ENCODE assay signal across 8 cellular contexts in the genomic region with DNA sequence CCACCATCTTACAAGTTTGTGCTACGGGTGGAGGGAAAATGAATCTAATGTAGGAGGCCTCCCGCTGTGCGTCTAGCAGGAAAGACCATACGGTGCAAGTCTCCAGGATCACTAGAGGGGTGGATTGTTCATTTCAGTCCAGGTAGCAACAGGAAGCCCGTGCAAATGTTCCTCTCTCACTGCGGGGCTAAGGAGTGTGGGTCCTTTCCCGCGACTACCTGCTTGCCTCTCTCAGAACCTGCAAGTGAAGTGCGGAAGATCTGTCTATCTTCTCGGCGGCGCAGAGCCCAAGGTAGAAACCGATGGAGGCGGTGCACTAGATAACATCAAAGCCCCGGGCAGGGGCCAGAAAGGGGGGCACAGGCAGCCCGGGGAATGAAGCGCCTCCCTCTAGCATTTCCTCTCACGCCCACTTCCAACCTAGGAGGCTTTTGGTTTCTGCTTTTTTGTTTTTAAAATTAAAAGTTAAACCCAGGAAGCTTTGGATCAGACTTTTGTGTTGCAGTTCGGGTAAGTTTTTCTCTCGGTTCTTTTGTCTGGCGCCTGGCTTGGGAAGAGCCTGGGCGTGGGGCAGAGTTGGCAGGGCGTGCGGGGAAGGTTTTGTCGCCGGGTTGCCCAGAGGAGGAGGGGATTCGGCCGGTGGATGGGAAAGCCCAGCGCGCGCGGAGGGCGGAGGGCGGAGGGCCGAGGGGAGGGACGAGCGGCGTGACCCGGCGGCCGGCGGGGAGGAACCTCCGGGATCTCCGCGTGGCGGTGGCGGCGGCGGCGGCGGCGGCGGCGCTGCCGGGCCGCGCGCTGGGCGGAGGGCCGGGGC. TPM values are rescaled to one million over a fixed set of nuclear protein-coding genes. Genes with fewer than 3 reads are reported as not detected.
DNase-seq lines count a peak whose midpoint lies in the region; ATAC-seq and TF ChIP-seq lines count a peak whose summit lies in the region.

No MANE protein-coding gene starts in this region.

- H3K4me3 ChIP-seq in AG04450 (ENCODE audit: low read depth, low read length) (peak overlapping the region; percentile 72), dorsolateral prefrontal cortex (peak overlapping the region; percentile 42 to 87 (median 75)), lower leg skin (ENCODE audit: low read depth, poor library complexity, severe bottlenecking) (peak overlapping the region; percentile 70)

- TF ChIP-seq CTCF in AG04450 (IDR thresholded peaks at IDR 0.05; ENCODE audit: low read depth, low read length): no peak
- no peak for TF ChIP-seq CTCF in dorsolateral prefrontal cortex (IDR thresholded peaks at IDR 0.05 in 54 of 56, conservative IDR thresholded peaks at IDR 0.05 in 2 of 56; ENCODE audit: low read depth in 1 of 56, partially characterized antibody in 56 of 56)
- TF ChIP-seq CTCF in lower leg skin (IDR thresholded peaks at IDR 0.05): no peak

- DNase-seq in AG04450 (ENCODE audit: low read depth, low spot score) (no peak), NCI-H524 treated with DMSO at 0.1 percent for 48 hours (lab: John Stamatoyannopoulos, UW) (peak; percentile 63), dorsolateral prefrontal cortex (peak in 8 of 10 donors; percentile 44 to 83 (median 62)), lower leg skin (ENCODE audit: low spot score in 2 of 2) (peak; percentile 79 to 97)
- DNase-seq in activated CD4-positive, alpha-beta T cell treated with anti-CD3 and anti-CD28 coated beads, Interleukin-2, amount 50 U/mL, for 48 hours: peak; percentile 76 to 81
- peak; percentile 66 to 71 (median 68) for DNase-seq in stimulated activated CD4-positive, alpha-beta T cell treated with anti-CD3 and anti-CD28 coated beads, TNF-alpha, amount 100 ng/mL, for 1 hour (ENCODE audit: low read depth in 3 of 3, low spot score in 1 of 3)

- H3K27ac ChIP-seq in AG04450 (ENCODE audit: low read depth, low read length) (peak overlapping the region; percentile 95), dorsolateral prefrontal cortex (peak overlapping the region; percentile 42 to 94 (median 84))

- intact Hi-C loops in dorsolateral prefrontal cortex (cut with DNase I) (no loop called here), lower leg skin (cut with DNase I; ENCODE audit: low total_unique reads) (no loop called here)

- POLR2A ChIA-PET in AG04450 (lab: Yijun Ruan, JAX): interaction anchor here (0.6 to 0.7 kb wide), 2 partner anchors 292 to 425 kb away, joined by 3 read pairs; no protein-coding TSS in a partner anchor

- WGBS in lower leg skin, 2 donors: 1% methylated on average over 26 to 32 of the region's 60 CpGs

- H3K9me3 ChIP-seq in AG04450 (ENCODE audit: control insufficient read depth, insufficient read depth, low read length): peaks cover 3% of the 10 kb centered on the region; the same call in 1 of the 2 replicates

- H3K27me3 ChIP-seq in AG04450 (ENCODE audit: control insufficient read depth, insufficient read depth, low read length): no peaks in the 10 kb centered on the region
- no peaks in the 10 kb centered on the region for H3K27me3 ChIP-seq in dorsolateral prefrontal cortex

- peak; percentile 33 for ATAC-seq in GM18907 (IDR thresholded peaks at IDR 0.05; ENCODE audit: unreplicated experiment)
- peak; percentile 23 for ATAC-seq in HG03196 (IDR thresholded peaks at IDR 0.05; ENCODE audit: unreplicated experiment)

- no peak for TF ChIP-seq POLR2A in lower leg skin (IDR thresholded peaks at IDR 0.05)

- CTCF ChIA-PET in AG04450 (lab: Charles Lee): interaction anchor here (1.0 kb wide), 1 partner anchor 307 kb away, joined by 3 read pairs; no protein-coding TSS in a partner anchor

RNA-seq across cellular contexts. Expression of gene HIVEP1, which starts 3.5 kb away (rescaled TPM):
- 13.9 and 15.9 TPM in 2 replicates for polyA plus RNA-seq in AG04450 (2011; rRNA removed)
- 41.5 and 42.3 TPM in 2 replicates for polyA minus RNA-seq in AG04450 (2011; rRNA and poly(A)+ RNA removed)
- total RNA-seq in dorsolateral prefrontal cortex: 10 to 100 TPM; 24.9 to 56.3 (median 41.0) TPM
- 10 to 100 TPM; 23.2 to 41.5 (median 32.6) TPM for total RNA-seq in lower leg skin
